21 cellular contexts compared by ENCODE assay signal in the genomic region with DNA sequence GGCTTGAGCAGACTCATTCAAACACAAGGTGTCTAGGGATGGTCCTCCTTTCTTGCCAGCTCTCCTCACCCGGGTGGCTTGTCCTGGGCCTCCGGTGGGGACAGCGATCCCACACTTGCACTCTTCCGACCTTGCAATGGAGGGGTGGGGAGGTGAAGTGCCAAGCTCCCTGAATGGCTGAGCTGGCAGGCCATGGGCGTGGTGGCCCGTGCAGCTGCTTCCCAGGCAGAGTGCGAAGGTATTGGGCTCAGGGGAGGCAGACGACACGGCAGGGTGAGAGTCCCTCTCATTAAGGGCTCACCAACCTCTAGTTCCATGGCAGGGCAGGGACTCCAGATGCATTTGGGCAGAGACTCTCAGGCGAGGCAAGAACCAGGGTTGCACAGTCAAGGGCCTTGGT. TPM values are rescaled to one million over a fixed set of nuclear protein-coding genes. Genes with fewer than 3 reads are reported as not detected.
"Had no signal": no experiment of that assay in that cellular context is flagged by ENCODE, and none has a peak within 500 bp of the region (broad histone marks: within the 10 kb centered on the region; RNA-seq: fewer than 3 reads in every experiment).

No MANE protein-coding gene starts in this region.

- H3K4me3 ChIP-seq: adrenal gland, left lung, testis had no signal

- ATAC-seq: activated T-cell treated with anti-CD3 and anti-CD28 coated beads, Interleukin-2, amount 50 U/mL, for 4 hours; foreskin keratinocyte; left lung had no signal

- H3K27ac Mint-ChIP-seq: activated CD4-positive, alpha-beta T cell treated with anti-CD3 and anti-CD28 coated beads, Interleukin-2, amount 10 ng/mL, durations not matched to agents 7 days and 5 days; mesothelial cell of epicardium; nephron; stimulated activated naive CD8-positive, alpha-beta T cell treated with anti-CD3 and anti-CD28 coated beads, Interleukin-15, Interleukin-2, amounts not matched to agents 100 ng/mL and 50 ng/mL, for 24 hours; T-helper 1 cell treated with Interleukin-12 subunit alpha and Interleukin-12 subunit beta and Interleukin-4 antibody, amounts not matched to agents 30 μg/mL and 1 μg/mL, for 36 hours; type B pancreatic cell had no signal

- DNase-seq: activated CD4-positive, alpha-beta T cell treated with anti-CD3 and anti-CD28 coated beads, Interleukin-2, amount 10 ng/mL, durations not matched to agents 7 days and 5 days; activated CD8-positive, alpha-beta memory T cell treated with anti-CD3 and anti-CD28 coated beads, Interleukin-2, amount 50 U/mL, for 4 hours; activated effector memory CD4-positive, alpha-beta T cell treated with Interleukin-2 at 50 U/mL for 16 hours; activated naive CD4-positive, alpha-beta T cell treated with anti-CD3 and anti-CD28 coated beads, Interleukin-2, amount 50 U/mL, for 16 hours; activated T-cell treated with anti-CD3 and anti-CD28 coated beads, Interleukin-2, amount 50 U/mL, for 4 hours; adrenal gland; foreskin keratinocyte; islet precursor cell; occipital lobe; stimulated activated CD4-positive, alpha-beta T cell treated with anti-CD3 and anti-CD28 coated beads, Interleukin-12 subunit alpha, Interleukin-12 subunit beta, amount 100 ng/mL, for 4 hours; stimulated activated CD4-positive, alpha-beta T cell treated with anti-CD3 and anti-CD28 coated beads, Interleukin-1b, Interleukin-23, amount 100 ng/mL, for 48 hours; stimulated activated CD8-positive, alpha-beta memory T cell treated with anti-CD3 and anti-CD28 coated beads, Interleukin-4, amount 100 ng/mL, for 48 hours; testis had no signal

- H3K36me3 Mint-ChIP-seq: type B pancreatic cell had no signal

- H3K4me1 ChIP-seq: foreskin keratinocyte, left lung had no signal

- H3K4me3 Mint-ChIP-seq: activated CD4-positive, alpha-beta T cell treated with anti-CD3 and anti-CD28 coated beads, Interleukin-2, amount 10 ng/mL, durations not matched to agents 7 days and 5 days; activated T-cell treated with anti-CD3 and anti-CD28 coated beads, Interleukin-2, amount 50 U/mL, for 4 hours; mesothelial cell of epicardium; nephron; stimulated activated naive CD8-positive, alpha-beta T cell treated with anti-CD3 and anti-CD28 coated beads, Interleukin-15, Interleukin-2, amounts not matched to agents 100 ng/mL and 50 ng/mL, for 24 hours; T-helper 1 cell treated with Interleukin-12 subunit alpha and Interleukin-12 subunit beta and Interleukin-4 antibody, amounts not matched to agents 30 μg/mL and 1 μg/mL, for 36 hours; type B pancreatic cell had no signal

- H3K9me3 ChIP-seq: adrenal gland, left lung, testis had no signal

- H3K27me3 Mint-ChIP-seq: activated CD4-positive, alpha-beta T cell treated with anti-CD3 and anti-CD28 coated beads, Interleukin-2, amount 10 ng/mL, durations not matched to agents 7 days and 5 days; stimulated activated naive CD8-positive, alpha-beta T cell treated with anti-CD3 and anti-CD28 coated beads, Interleukin-15, Interleukin-2, amounts not matched to agents 100 ng/mL and 50 ng/mL, for 24 hours; type B pancreatic cell had no signal

- H3K27me3 ChIP-seq: adrenal gland, foreskin keratinocyte, left lung, testis had no signal

- H3K9me3 Mint-ChIP-seq: activated CD4-positive, alpha-beta T cell treated with anti-CD3 and anti-CD28 coated beads, Interleukin-2, amount 10 ng/mL, durations not matched to agents 7 days and 5 days; activated T-cell treated with anti-CD3 and anti-CD28 coated beads, Interleukin-2, amount 50 U/mL, for 4 hours; mesothelial cell of epicardium; nephron; stimulated activated naive CD8-positive, alpha-beta T cell treated with anti-CD3 and anti-CD28 coated beads, Interleukin-15, Interleukin-2, amounts not matched to agents 100 ng/mL and 50 ng/mL, for 24 hours; T-helper 1 cell treated with Interleukin-12 subunit alpha and Interleukin-12 subunit beta and Interleukin-4 antibody, amounts not matched to agents 30 μg/mL and 1 μg/mL, for 36 hours; type B pancreatic cell had no signal

- H3K27ac ChIP-seq: adrenal gland, epithelial cell of prostate, foreskin keratinocyte, left lung, testis had no signal

- H3K4me1 Mint-ChIP-seq: activated CD4-positive, alpha-beta T cell treated with anti-CD3 and anti-CD28 coated beads, Interleukin-2, amount 10 ng/mL, durations not matched to agents 7 days and 5 days had no signal

RNA-seq across cellular contexts. Expression of gene RASL10A, which starts 11.0 kb away (rescaled TPM):
- total RNA-seq: fibroblast of lung, foreskin keratinocyte had no signal
